Comparison of ENCODE assay signal across 9 cellular contexts in genomic region chr13:48411281-48412099, GRCh38. TPM values are rescaled to one million over a fixed set of nuclear protein-coding genes. Genes with fewer than 3 reads are reported as not detected.
DNase-seq lines count a peak whose midpoint lies in the region; ATAC-seq and TF ChIP-seq lines count a peak whose summit lies in the region.
"Had no signal": no experiment of that assay in that cellular context is flagged by ENCODE, and none has a peak within 500 bp of the region (broad histone marks: within the 10 kb centered on the region; RNA-seq: fewer than 3 reads in every experiment).

No MANE protein-coding gene starts in this region.

- no peak for TF ChIP-seq POLR2A in sigmoid colon (IDR thresholded peaks at IDR 0.05)

- no TSS peak for BruUV-seq in Caco-2 (replicated peaks; lab: Mats Ljungman, UMichigan)

- intact Hi-C loops in activated T-helper 1 cell treated with anti-CD3 and anti-CD28 coated beads, Interleukin-12 subunit alpha, Interleukin-12 subunit beta, Interleukin-2, Interleukin-4 antibody, amounts not matched to agents 30 ng/mL and 10 ng/mL and 1 ng/mL, durations not matched to agents 14 hours and 24 hours and 36 hours (cut with micrococcal nuclease), result no loop called here
- intact Hi-C loops in heart right ventricle (cut with DNase I), result loop anchor here in 2 of 10 donors (1.0 to 5.0 kb wide), 3 partner anchors 8 to 121 kb away; partner anchors contain the start of gene RCBTB2 (in 1 of the 2)
- intact Hi-C loops in sigmoid colon (cut with DNase I), result loop anchor here (5.0 kb wide), 1 partner anchor 171 kb away; no protein-coding TSS in a partner anchor
- intact Hi-C loops in Caco-2 (cut with micrococcal nuclease; ENCODE audit: unreplicated experiment), result no loop called here

- no peak for TF ChIP-seq EP300 in sigmoid colon (IDR thresholded peaks at IDR 0.05)

- H3K4me1 Mint-ChIP-seq in activated T-helper 1 cell treated with anti-CD3 and anti-CD28 coated beads, Interleukin-12 subunit alpha, Interleukin-12 subunit beta, Interleukin-2, Interleukin-4 antibody, amounts not matched to agents 30 ng/mL and 10 ng/mL and 1 ng/mL, durations not matched to agents 14 hours and 24 hours and 36 hours (ENCODE audit: low read depth), result peaks cover 52% of the 10 kb centered on the region
- H3K4me1 Mint-ChIP-seq in Caco-2 (ENCODE audit: low read depth, unreplicated experiment), result no peaks in the 10 kb centered on the region

- in situ Hi-C loops in HAP-1 (cut with MboI; ENCODE audit: low sequenced_read_pairs), result no loop called here

- H3K27me3 ChIP-seq in HAP-1 (ENCODE audit: low read depth) (no peaks in the 10 kb centered on the region), heart right ventricle (no peaks in the 10 kb centered on the region), sigmoid colon (no peaks in the 10 kb centered on the region), Caco-2 (replicated peaks; ENCODE audit: control insufficient read depth, insufficient read depth, low read length) (no peaks in the 10 kb centered on the region)

- peaks cover 6% of the 10 kb centered on the region for H3K9me3 Mint-ChIP-seq in activated T-helper 1 cell treated with anti-CD3 and anti-CD28 coated beads, Interleukin-12 subunit alpha, Interleukin-12 subunit beta, Interleukin-2, Interleukin-4 antibody, amounts not matched to agents 30 ng/mL and 10 ng/mL and 1 ng/mL, durations not matched to agents 14 hours and 24 hours and 36 hours
- H3K9me3 Mint-ChIP-seq in Caco-2 (ENCODE audit: unreplicated experiment), result no peaks in the 10 kb centered on the region

- CTCF ChIA-PET in Caco-2 (lab: Charles Lee), result no interaction called here

- peak overlapping the region; percentile 5 to 93 (median 80) for H3K27ac ChIP-seq in heart right ventricle
- peak overlapping the region; percentile 68 to 72 (median 70) for H3K27ac ChIP-seq in sigmoid colon

- H3K36me3 Mint-ChIP-seq in activated T-helper 1 cell treated with anti-CD3 and anti-CD28 coated beads, Interleukin-12 subunit alpha, Interleukin-12 subunit beta, Interleukin-2, Interleukin-4 antibody, amounts not matched to agents 30 ng/mL and 10 ng/mL and 1 ng/mL, durations not matched to agents 14 hours and 24 hours and 36 hours (ENCODE audit: low read depth), result peaks cover 13% of the 10 kb centered on the region
- H3K36me3 Mint-ChIP-seq in Caco-2 (ENCODE audit: insufficient read depth, unreplicated experiment), result no peaks in the 10 kb centered on the region

- H3K27me3 Mint-ChIP-seq in activated T-helper 1 cell treated with anti-CD3 and anti-CD28 coated beads, Interleukin-12 subunit alpha, Interleukin-12 subunit beta, Interleukin-2, Interleukin-4 antibody, amounts not matched to agents 30 ng/mL and 10 ng/mL and 1 ng/mL, durations not matched to agents 14 hours and 24 hours and 36 hours (ENCODE audit: insufficient read depth), result no peaks in the 10 kb centered on the region
- no peaks in the 10 kb centered on the region for H3K27me3 Mint-ChIP-seq in Caco-2 (ENCODE audit: insufficient read depth, unreplicated experiment)

- H3K4me1 ChIP-seq in HAP-1, result peaks cover 15% of the 10 kb centered on the region
- peaks cover 0 to 52% (median 24%) of the 10 kb centered on the region in 9 donors for H3K4me1 ChIP-seq in heart right ventricle
- peaks cover 0 to 6% (median 0%) of the 10 kb centered on the region in 4 donors for H3K4me1 ChIP-seq in sigmoid colon
- peaks cover 6% of the 10 kb centered on the region; the same call in 1 of the 2 replicates for H3K4me1 ChIP-seq in Caco-2

- H3K9me3 ChIP-seq in HAP-1 (no peaks in the 10 kb centered on the region), heart right ventricle (no peaks in the 10 kb centered on the region), sigmoid colon (no peaks in the 10 kb centered on the region), Caco-2 (no peaks in the 10 kb centered on the region)

- peak overlapping the region; percentile 28 for H3K4me3 ChIP-seq in HAP-1
- H3K4me3 ChIP-seq in heart right ventricle, result peak overlapping the region; percentile 22 to 69 (median 61)
- H3K4me3 ChIP-seq in sigmoid colon, result peak overlapping the region; percentile 34 to 52 (median 48)
- no peak overlapping the region for H3K4me3 ChIP-seq in Caco-2 (ENCODE audit: low read depth, low read length)

- peak in 3 of 8 donors; percentile 35 to 62 (median 47) for ATAC-seq in heart right ventricle
- no peak for ATAC-seq in GM19397 (IDR thresholded peaks at IDR 0.05; ENCODE audit: unreplicated experiment)

- POLR2A ChIA-PET in Caco-2 (lab: Charles Lee), result no interaction called here

- DNase-seq in HAP-1 (ENCODE audit: low spot score in 2 of 2), result peak; percentile 33 to 41
- DNase-seq in activated T-helper 1 cell treated with anti-CD3 and anti-CD28 coated beads, Interleukin-12 subunit alpha, Interleukin-12 subunit beta, Interleukin-2, Interleukin-4 antibody, amounts not matched to agents 30 ng/mL and 10 ng/mL and 1 ng/mL, durations not matched to agents 14 hours and 24 hours and 36 hours (ENCODE audit: low spot score), result no peak
- no peak for DNase-seq in heart right ventricle
- DNase-seq in sigmoid colon, result no peak
- no peak for DNase-seq in mucosa of gallbladder (ENCODE audit: low spot score)
- DNase-seq in NCI-H345 treated with DMSO at 0.1 percent for 48 hours (lab: John Stamatoyannopoulos, UW; ENCODE audit: unreplicated experiment), result no peak
- DNase-seq in Caco-2, result no peak

- H3K4me3 Mint-ChIP-seq in activated T-helper 1 cell treated with anti-CD3 and anti-CD28 coated beads, Interleukin-12 subunit alpha, Interleukin-12 subunit beta, Interleukin-2, Interleukin-4 antibody, amounts not matched to agents 30 ng/mL and 10 ng/mL and 1 ng/mL, durations not matched to agents 14 hours and 24 hours and 36 hours, result peak overlapping the region; percentile 96
- H3K4me3 Mint-ChIP-seq in Caco-2 (ENCODE audit: unreplicated experiment), result no peak overlapping the region

- TF ChIP-seq CTCF in heart right ventricle (IDR thresholded peaks at IDR 0.05) (no peak), sigmoid colon (IDR thresholded peaks at IDR 0.05) (no peak), Caco-2 (IDR thresholded peaks at IDR 0.05; ENCODE audit: insufficient read depth in 1 of 2, low read depth in 1 of 2, low read length in 1 of 2, severe bottlenecking in 1 of 2, unreplicated experiment in 1 of 2) (no peak)

- H3K36me3 ChIP-seq in HAP-1 (replicated peaks) (no peaks in the 10 kb centered on the region), heart right ventricle (peaks cover 0 to 11% (median 0%) of the 10 kb centered on the region in 9 donors), sigmoid colon (no peaks in the 10 kb centered on the region), Caco-2 (ENCODE audit: control insufficient read depth, insufficient read depth, low read length) (no peaks in the 10 kb centered on the region)

- peak overlapping the region; percentile 94 for H3K27ac Mint-ChIP-seq in activated T-helper 1 cell treated with anti-CD3 and anti-CD28 coated beads, Interleukin-12 subunit alpha, Interleukin-12 subunit beta, Interleukin-2, Interleukin-4 antibody, amounts not matched to agents 30 ng/mL and 10 ng/mL and 1 ng/mL, durations not matched to agents 14 hours and 24 hours and 36 hours
- H3K27ac Mint-ChIP-seq in Caco-2 (ENCODE audit: unreplicated experiment), result no peak overlapping the region

- WGBS in heart right ventricle, 2 donors, result 18 to 35% methylated on average over 7 of the region's 7 CpGs
- WGBS in sigmoid colon, 2 donors, result 3 to 12% methylated on average over 7 of the region's 7 CpGs

RNA-seq across cellular contexts. Expression of gene LPAR6, which starts 1.4 kb away (rescaled TPM):
- 4.9 and 5.4 TPM in 2 replicates for total RNA-seq in activated T-helper 1 cell treated with anti-CD3 and anti-CD28 coated beads, Interleukin-12 subunit alpha, Interleukin-12 subunit beta, Interleukin-2, Interleukin-4 antibody, amounts not matched to agents 30 ng/mL and 10 ng/mL and 1 ng/mL, durations not matched to agents 14 hours and 24 hours and 36 hours
- total RNA-seq in heart right ventricle, result 10 to 100 TPM in 7 of 10 donors, 1 to 10 TPM in 3; 5.0 to 28.7 (median 12.1) TPM
- 10 to 100 TPM; 10.6 to 45.1 TPM for polyA plus RNA-seq in heart right ventricle
- total RNA-seq in sigmoid colon, result 10 to 100 TPM; 11.5 to 24.2 (median 15.0) TPM
- polyA plus RNA-seq in sigmoid colon, result 10 to 100 TPM; 11.4 to 16.2 (median 15.0) TPM
- 34.9 TPM for total RNA-seq in mucosa of gallbladder
- not detected in 2 replicates for total RNA-seq in Caco-2 (2022)
- total RNA-seq: HT1080 had no signal

Comparison
In these comparisons a context has a peak if more than half of its experiments do, and no peak if none do; other contexts are left out.
1. DNase-seq: peak in HAP-1 (2 of 2); none in activated T-helper 1 cell treated with anti-CD3 and anti-CD28 coated beads, Interleukin-12 subunit alpha, Interleukin-12 subunit beta, Interleukin-2, Interleukin-4 antibody, amounts not matched to agents 30 ng/mL and 10 ng/mL and 1 ng/mL, durations not matched to agents 14 hours and 24 hours and 36 hours (single experiment), heart right ventricle (0 of 2), sigmoid colon (single experiment), mucosa of gallbladder (single experiment), NCI-H345 treated with DMSO at 0.1 percent for 48 hours (single experiment) and Caco-2 (0 of 2).